In genomic region chr5:178205010-178205748, GRCh38 we compare ENCODE assay signal across 8 cellular contexts. TPM values are rescaled to one million over a fixed set of nuclear protein-coding genes. Genes with fewer than 3 reads are reported as not detected.
DNase-seq lines count a peak whose midpoint lies in the region; ATAC-seq and TF ChIP-seq lines count a peak whose summit lies in the region.

No MANE protein-coding gene starts in this region.

- TF ChIP-seq EP300 in upper lobe of left lung (IDR thresholded peaks at IDR 0.05): no peak

- H3K36me3 Mint-ChIP-seq in activated naive CD8-positive, alpha-beta T cell treated with anti-CD3 and anti-CD28 coated beads, Interleukin-2, amount 50 U/mL, for 24 hours (ENCODE audit: low read depth): peaks cover 53% of the 10 kb centered on the region

- H3K4me3 Mint-ChIP-seq in activated naive CD8-positive, alpha-beta T cell treated with anti-CD3 and anti-CD28 coated beads, Interleukin-2, amount 50 U/mL, for 24 hours: peak overlapping the region; percentile 97

- H3K9me3 Mint-ChIP-seq in activated naive CD8-positive, alpha-beta T cell treated with anti-CD3 and anti-CD28 coated beads, Interleukin-2, amount 50 U/mL, for 24 hours: no peaks in the 10 kb centered on the region

- H3K27me3 Mint-ChIP-seq in activated naive CD8-positive, alpha-beta T cell treated with anti-CD3 and anti-CD28 coated beads, Interleukin-2, amount 50 U/mL, for 24 hours: peaks cover 3% of the 10 kb centered on the region

- H3K4me1 ChIP-seq in HUES48 (ENCODE audit: control insufficient read depth, insufficient read depth, low read length): peaks cover 10% of the 10 kb centered on the region; the same call in 1 of the 2 replicates
- peaks cover 11 to 42% (median 24%) of the 10 kb centered on the region in 12 donors for H3K4me1 ChIP-seq in heart left ventricle
- peaks cover 26 to 32% (median 29%) of the 10 kb centered on the region in 4 donors for H3K4me1 ChIP-seq in upper lobe of left lung

- peaks cover 51% of the 10 kb centered on the region for H3K4me1 Mint-ChIP-seq in activated naive CD8-positive, alpha-beta T cell treated with anti-CD3 and anti-CD28 coated beads, Interleukin-2, amount 50 U/mL, for 24 hours

- intact Hi-C loops in heart left ventricle (cut with DNase I): loop anchor here in 1 of 10 donors (2.0 kb wide), 1 partner anchor 24 kb away; no protein-coding TSS in a partner anchor
- intact Hi-C loops in posterior vena cava (cut with DNase I): no loop called here

- TF ChIP-seq CTCF in heart left ventricle (IDR thresholded peaks at IDR 0.05) (peak in 1 of 12 donors; percentile 14), upper lobe of left lung (IDR thresholded peaks at IDR 0.05) (no peak)

- WGBS in heart left ventricle, 4 donors: 0 to 1% (median 1%) methylated on average over 17 to 74 of the region's 74 CpGs
- 0% methylated on average over 1 to 3 of the region's 74 CpGs for WGBS in upper lobe of left lung, 2 donors

- no peak for TF ChIP-seq POLR2A in heart left ventricle (IDR thresholded peaks at IDR 0.05)
- TF ChIP-seq POLR2A in upper lobe of left lung (IDR thresholded peaks at IDR 0.05): peak in 1 of 4 donors; percentile 58

- peaks cover 4% of the 10 kb centered on the region; the same call in 1 of the 2 replicates for H3K27me3 ChIP-seq in HUES48 (ENCODE audit: control insufficient read depth, insufficient read depth, low read length)
- no peaks in the 10 kb centered on the region for H3K27me3 ChIP-seq in heart left ventricle
- H3K27me3 ChIP-seq in upper lobe of left lung: no peaks in the 10 kb centered on the region

- H3K9ac ChIP-seq in HUES48 (ENCODE audit: low read depth, low read length): peak overlapping the region; percentile 99

- peak overlapping the region; percentile 89 for H3K27ac Mint-ChIP-seq in activated naive CD8-positive, alpha-beta T cell treated with anti-CD3 and anti-CD28 coated beads, Interleukin-2, amount 50 U/mL, for 24 hours

- peak; percentile 1 for DNase-seq in DMS79 treated with DMSO at 0.1 percent for 48 hours (lab: John Stamatoyannopoulos, UW)
- DNase-seq in SKM-1 treated with dmso at 0.1 percent for 144 hours (lab: John Stamatoyannopoulos, UW; ENCODE audit: unreplicated experiment): peak; percentile 70
- DNase-seq in activated naive CD8-positive, alpha-beta T cell treated with anti-CD3 and anti-CD28 coated beads, Interleukin-2, amount 50 U/mL, for 24 hours: peak; percentile 83
- DNase-seq in heart left ventricle: peak; percentile 77 to 90 (median 86)
- peak; percentile 94 for DNase-seq in posterior vena cava (ENCODE audit: low spot score)
- peak; percentile 90 to 95 for DNase-seq in upper lobe of left lung

- no peaks in the 10 kb centered on the region for H3K9me3 ChIP-seq in HUES48 (ENCODE audit: control insufficient read depth, insufficient read depth, low read length)
- H3K9me3 ChIP-seq in heart left ventricle: no peaks in the 10 kb centered on the region
- H3K9me3 ChIP-seq in upper lobe of left lung: no peaks in the 10 kb centered on the region

- H3K36me3 ChIP-seq in HUES48 (ENCODE audit: control insufficient read depth, insufficient read depth, low read length): peaks cover 49% of the 10 kb centered on the region
- H3K36me3 ChIP-seq in heart left ventricle: peaks cover under 1 to 47% (median 41%) of the 10 kb centered on the region in 9 donors
- peaks cover 14 to 42% (median 36%) of the 10 kb centered on the region in 4 donors for H3K36me3 ChIP-seq in upper lobe of left lung

- H3K4me3 ChIP-seq in HUES48 (ENCODE audit: low read depth, low read length) (peak overlapping the region; percentile 100), heart left ventricle (peak overlapping the region; percentile 66 to 100 (median 92)), upper lobe of left lung (peak overlapping the region; percentile 53 to 100 (median 85))

- peak; percentile 54 for ATAC-seq in GM21381 (IDR thresholded peaks at IDR 0.05; ENCODE audit: unreplicated experiment)
- peak; percentile 35 for ATAC-seq in activated naive CD8-positive, alpha-beta T cell treated with anti-CD3 and anti-CD28 coated beads, Interleukin-2, amount 50 U/mL, for 24 hours
- peak; percentile 27 to 67 (median 59) for ATAC-seq in heart left ventricle
- ATAC-seq in upper lobe of left lung (ENCODE audit: low FRiP score in 2 of 2): peak; percentile 77 to 85

- H3K27ac ChIP-seq in HUES48 (ENCODE audit: low read depth, low read length) (peak overlapping the region; percentile 82), heart left ventricle (peak overlapping the region; percentile 71 to 97 (median 94)), upper lobe of left lung (peak overlapping the region; percentile 89 to 98 (median 94))

RNA-seq across cellular contexts. Expression of gene HNRNPAB, which starts 0.8 kb away (rescaled TPM):
- total RNA-seq in heart left ventricle (100 to 1,000 TPM in 3 of 9 donors, 10 to 100 TPM in 6; 64.2 to 139 (median 85.7) TPM), posterior vena cava (100 to 1,000 TPM in 1 of 2 donors, 10 to 100 TPM in 1; 97.0 to 133 TPM), upper lobe of left lung (100 to 1,000 TPM in 3 of 6 donors, 10 to 100 TPM in 3; 61.8 to 133 (median 97.7) TPM)
- polyA plus RNA-seq in heart left ventricle: 100 to 1,000 TPM; 109 to 150 TPM

RNA-seq across cellular contexts. Expression of gene GMCL2, which starts 18.0 kb away (rescaled TPM):
- total RNA-seq in heart left ventricle (not detected), posterior vena cava (not detected), upper lobe of left lung (not detected)
- not detected for polyA plus RNA-seq in heart left ventricle

RNA-seq across cellular contexts. Expression of gene PHYKPL, which starts 27.4 kb away (rescaled TPM):
- total RNA-seq in heart left ventricle (10 to 100 TPM; 33.3 to 56.2 (median 38.6) TPM), posterior vena cava (10 to 100 TPM; 54.0 to 68.6 TPM), upper lobe of left lung (100 to 1,000 TPM in 2 of 6 donors, 10 to 100 TPM in 4; 61.0 to 237 (median 91.9) TPM)
- 10 to 100 TPM; 21.3 to 41.8 TPM for polyA plus RNA-seq in heart left ventricle

RNA-seq across cellular contexts. Expression of gene NHP2, which starts 51.5 kb away (rescaled TPM):
- 100 to 1,000 TPM in 3 of 9 donors, 10 to 100 TPM in 6; 60.9 to 196 (median 75.2) TPM for total RNA-seq in heart left ventricle
- 100 to 1,000 TPM in 1 of 2 donors, 10 to 100 TPM in 1; 92.0 to 320 TPM for polyA plus RNA-seq in heart left ventricle
- 10 to 100 TPM; 73.9 to 87.3 TPM for total RNA-seq in posterior vena cava
- total RNA-seq in upper lobe of left lung: 100 to 1,000 TPM in 2 of 6 donors, 10 to 100 TPM in 4; 61.0 to 117 (median 86.9) TPM

Comparison
In these comparisons a context has a peak if more than half of its experiments do, and no peak if none do; other contexts are left out.
1. Peak in every context shown above with its lines: DNase-seq, ATAC-seq, H3K4me3 ChIP-seq and H3K27ac ChIP-seq.
2. DNase-seq: peak in every context shown above with its lines; median percentile 94 in posterior vena cava; 92 in upper lobe of left lung; 86 in heart left ventricle; 83 in activated naive CD8-positive, alpha-beta T cell treated with anti-CD3 and anti-CD28 coated beads, Interleukin-2, amount 50 U/mL, for 24 hours; 70 in SKM-1 treated with dmso at 0.1 percent for 144 hours; 1 in DMS79 treated with DMSO at 0.1 percent for 48 hours.